ENCODE assay signal across 9 cellular contexts in the genomic region with DNA sequence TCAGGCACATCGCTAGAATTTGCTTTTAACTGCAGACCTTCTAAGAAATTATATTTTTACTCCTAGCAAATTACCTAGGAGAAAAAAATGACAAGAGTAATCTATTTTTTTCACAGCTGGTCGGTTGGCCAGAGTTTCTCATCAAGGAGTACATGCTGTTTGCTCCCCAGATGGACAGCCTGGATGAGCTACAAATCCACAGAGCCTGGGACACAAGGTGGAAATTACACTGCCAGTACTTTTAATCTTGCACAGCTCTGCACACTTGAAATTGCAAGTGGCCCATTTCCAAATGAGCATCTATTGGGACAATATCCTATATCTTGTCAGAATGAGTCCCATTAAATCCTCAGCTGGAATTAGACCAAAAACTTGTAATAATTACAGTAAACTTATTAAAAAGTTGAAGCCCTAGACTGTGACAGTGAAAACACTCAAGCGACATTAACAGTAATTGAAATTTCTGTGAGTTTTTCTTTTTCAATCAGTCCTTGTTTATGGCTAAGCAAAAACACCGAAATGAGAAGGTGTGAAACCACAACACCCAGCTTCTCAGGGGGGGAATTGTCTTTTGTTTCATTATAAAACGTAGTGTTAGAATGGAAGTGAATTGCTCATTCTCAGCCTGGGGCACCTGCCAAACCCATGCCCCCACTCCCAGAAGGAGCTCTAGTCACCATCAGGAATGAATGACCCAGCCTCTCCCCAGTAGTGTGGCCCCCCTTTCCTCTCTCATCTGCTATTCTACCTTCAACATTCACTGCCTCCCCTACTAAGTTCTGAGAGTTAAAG.
A peak's percentile ranks its signal among the peaks of the same experiment; 100 is the strongest.
DNase-seq lines count a peak whose midpoint lies in the region; ATAC-seq and TF ChIP-seq lines count a peak whose summit lies in the region.
"Had no signal": no experiment of that assay in that cellular context is flagged by ENCODE, and none has a peak within 500 bp of the region (broad histone marks: within the 10 kb centered on the region; RNA-seq: fewer than 3 reads in every experiment).

No MANE protein-coding gene starts in this region.

- H3K4me1 Mint-ChIP-seq in nephron progenitor cell: peaks cover 6% of the 10 kb centered on the region

- H3K27ac Mint-ChIP-seq in activated naive CD4-positive, alpha-beta T cell treated with anti-CD3 and anti-CD28 coated beads, Interleukin-2, amount 50 U/mL, for 72 hours: peak overlapping the region in 1 of 2 donors; percentile 81
- H3K27ac Mint-ChIP-seq in nephron progenitor cell: no peak overlapping the region

- DNase-seq in GM06990 (ENCODE audit: extremely low read depth, insufficient read length) (peak; percentile 70), BE2C (no peak), prostate gland (ENCODE audit: low spot score) (no peak), CD1c-positive myeloid dendritic cell (ENCODE audit: extremely low spot score) (no peak), nephron progenitor cell (no peak)
- DNase-seq in activated naive CD4-positive, alpha-beta T cell treated with anti-CD3 and anti-CD28 coated beads, Interleukin-2, amount 50 U/mL, for 72 hours (ENCODE audit: low spot score in 2 of 2): peak in 1 of 2 donors; percentile 46
- DNase-seq: Calu3 had no signal

- H3K27me3 ChIP-seq in GM06990 (replicated peaks; ENCODE audit: control insufficient read depth, insufficient read depth, low read length) (no peaks in the 10 kb centered on the region), BE2C (no peaks in the 10 kb centered on the region), prostate gland (replicated peaks; ENCODE audit: insufficient read depth) (no peaks in the 10 kb centered on the region)

- no peak overlapping the region for H3K27ac ChIP-seq in prostate gland

- intact Hi-C loops in prostate gland (cut with DNase I): no loop called here

- H3K9me3 ChIP-seq in BE2C (no peaks in the 10 kb centered on the region), prostate gland (no peaks in the 10 kb centered on the region)

- H3K4me1 ChIP-seq in BE2C: no peaks in the 10 kb centered on the region
- H3K4me1 ChIP-seq in prostate gland (replicated peaks): no peaks in the 10 kb centered on the region

- TF ChIP-seq CTCF in GM06990 (IDR thresholded peaks at IDR 0.05; ENCODE audit: insufficient read depth, low read length, poor library complexity, severe bottlenecking): no peak
- no peak for TF ChIP-seq CTCF in BE2C (IDR thresholded peaks at IDR 0.05; ENCODE audit: low read depth, low read length)
- TF ChIP-seq CTCF in prostate gland (IDR thresholded peaks at IDR 0.05): no peak
- no peak for TF ChIP-seq CTCF in nephron progenitor cell (IDR thresholded peaks at IDR 0.05)

- H3K4me3 Mint-ChIP-seq in nephron progenitor cell: no peak overlapping the region

- ATAC-seq in GM18909 (IDR thresholded peaks at IDR 0.05; ENCODE audit: poor library complexity, unreplicated experiment) (peak; percentile 89), HG03064 (IDR thresholded peaks at IDR 0.05; ENCODE audit: low read depth, unreplicated experiment) (peak; percentile 65)
- peak; percentile 37 to 99 for ATAC-seq in activated naive CD4-positive, alpha-beta T cell treated with anti-CD3 and anti-CD28 coated beads, Interleukin-2, amount 50 U/mL, for 72 hours

- peaks cover 3% of the 10 kb centered on the region for H3K27me3 Mint-ChIP-seq in nephron progenitor cell (ENCODE audit: low read depth, poor library complexity)

- H3K36me3 ChIP-seq in GM06990 (ENCODE audit: control insufficient read depth, insufficient read depth, low read length): no peaks in the 10 kb centered on the region
- no peaks in the 10 kb centered on the region for H3K36me3 ChIP-seq in BE2C
- no peaks in the 10 kb centered on the region for H3K36me3 ChIP-seq in prostate gland

- 40% methylated on average over 5 of the region's 5 CpGs for WGBS in prostate gland

- TF ChIP-seq POLR2A in prostate gland (IDR thresholded peaks at IDR 0.05): no peak

- peaks cover 17 to 35% of the 10 kb centered on the region in 2 donors for H3K36me3 Mint-ChIP-seq in activated naive CD4-positive, alpha-beta T cell treated with anti-CD3 and anti-CD28 coated beads, Interleukin-2, amount 50 U/mL, for 72 hours
- H3K36me3 Mint-ChIP-seq in nephron progenitor cell (ENCODE audit: low read depth): peaks cover 7% of the 10 kb centered on the region

- H3K4me3 ChIP-seq in GM06990 (replicated peaks; ENCODE audit: low read depth, low read length) (no peak overlapping the region), BE2C (ENCODE audit: low read depth, low read length) (no peak overlapping the region), prostate gland (no peak overlapping the region)

- peaks cover 17 to 32% of the 10 kb centered on the region in 2 donors for H3K9me3 Mint-ChIP-seq in activated naive CD4-positive, alpha-beta T cell treated with anti-CD3 and anti-CD28 coated beads, Interleukin-2, amount 50 U/mL, for 72 hours
- H3K9me3 Mint-ChIP-seq in nephron progenitor cell: peaks cover 35% of the 10 kb centered on the region
